Comparison of ENCODE assay signal across 23 cellular contexts in genomic region chr4:53608649-53609048, GRCh38. TPM values are rescaled to one million over a fixed set of nuclear protein-coding genes. Genes with fewer than 3 reads are reported as not detected.
A peak's percentile ranks its signal among the peaks of the same experiment; 100 is the strongest.
DNase-seq lines count a peak whose midpoint lies in the region; ATAC-seq and TF ChIP-seq lines count a peak whose summit lies in the region.
"Had no signal": no experiment of that assay in that cellular context is flagged by ENCODE, and none has a peak within 500 bp of the region (broad histone marks: within the 10 kb centered on the region; RNA-seq: fewer than 3 reads in every experiment).

No MANE protein-coding gene starts in this region.

- intact Hi-C loops in esophagus muscularis mucosa (cut with DNase I), result no loop called here
- intact Hi-C loops in sigmoid colon (cut with DNase I), result no loop called here

- H3K4me3 ChIP-seq in esophagus muscularis mucosa (no peak overlapping the region), sigmoid colon (no peak overlapping the region)
- H3K4me3 ChIP-seq: BLaER1, Peyer's patch had no signal

- DNase-seq in esophagus muscularis mucosa (ENCODE audit: extremely low spot score) (peak; percentile 50), EL (no peak), mucosa of gallbladder (ENCODE audit: low spot score) (no peak), sigmoid colon (no peak)
- DNase-seq: CD4-positive, alpha-beta memory T cell; DMS153; H9; Kasumi-1; MM.1S; NCI-H1092; NCI-H1436 treated with DMSO at 0.1 percent for 48 hours; NCI-H2029; NCI-H526 treated with DMSO at 0.1 percent for 48 hours; NK-92 treated with Interleukin-12 subunit alpha and Interleukin-12 subunit beta, amount 100 ng/mL, for 24 hours; Peyer's patch; SW 1271; T-helper 2 cell had no signal

- H3K36me3 ChIP-seq in esophagus muscularis mucosa, result no peaks in the 10 kb centered on the region
- no peaks in the 10 kb centered on the region for H3K36me3 ChIP-seq in sigmoid colon
- H3K36me3 ChIP-seq: BLaER1, Peyer's patch had no signal

- no peaks in the 10 kb centered on the region for H3K27me3 ChIP-seq in esophagus muscularis mucosa
- H3K27me3 ChIP-seq in sigmoid colon, result no peaks in the 10 kb centered on the region
- H3K27me3 ChIP-seq: BLaER1, Peyer's patch had no signal

- ATAC-seq in GM18858 (IDR thresholded peaks at IDR 0.05; ENCODE audit: unreplicated experiment) (peak; percentile 27), GM21390 (IDR thresholded peaks at IDR 0.05; ENCODE audit: unreplicated experiment) (peak; percentile 23), HG03432 (IDR thresholded peaks at IDR 0.05; ENCODE audit: unreplicated experiment) (peak; percentile 57)
- ATAC-seq: Right ventricle myocardium inferior had no signal

- TF ChIP-seq CTCF in esophagus muscularis mucosa (IDR thresholded peaks at IDR 0.05), result no peak
- TF ChIP-seq CTCF in sigmoid colon (IDR thresholded peaks at IDR 0.05), result no peak

- H3K9me3 ChIP-seq in esophagus muscularis mucosa (no peaks in the 10 kb centered on the region), sigmoid colon (peaks cover 0 to 5% (median 0%) of the 10 kb centered on the region in 4 donors)

- TF ChIP-seq EP300 in esophagus muscularis mucosa (IDR thresholded peaks at IDR 0.05) (no peak), sigmoid colon (IDR thresholded peaks at IDR 0.05) (no peak)

- TF ChIP-seq POLR2A in esophagus muscularis mucosa (IDR thresholded peaks at IDR 0.05; ENCODE audit: low read depth), result no peak
- TF ChIP-seq POLR2A in sigmoid colon (IDR thresholded peaks at IDR 0.05), result no peak

- no peaks in the 10 kb centered on the region for H3K4me1 ChIP-seq in esophagus muscularis mucosa
- no peaks in the 10 kb centered on the region for H3K4me1 ChIP-seq in sigmoid colon
- H3K4me1 ChIP-seq: BLaER1, Peyer's patch had no signal

- no peak overlapping the region for H3K27ac ChIP-seq in esophagus muscularis mucosa (replicated peaks in 1 of 4)
- H3K27ac ChIP-seq in sigmoid colon, result no peak overlapping the region
- H3K27ac ChIP-seq: BLaER1, Peyer's patch had no signal

- 94% methylated on average over 4 of the region's 4 CpGs for WGBS in esophagus muscularis mucosa
- 88 to 92% methylated on average over 4 of the region's 4 CpGs for WGBS in sigmoid colon, 2 donors

RNA-seq across cellular contexts. Expression of gene LNX1, which starts 17.4 kb away (rescaled TPM):
- 10 to 100 TPM in 1 of 4 donors, 1 to 10 TPM in 3; 5.8 to 14.7 (median 8.4) TPM for total RNA-seq in esophagus muscularis mucosa
- total RNA-seq in mucosa of gallbladder, result 32.1 TPM
- total RNA-seq in sigmoid colon, result 1 to 10 TPM; 2.3 to 4.6 (median 2.6) TPM
- polyA plus RNA-seq in sigmoid colon, result 1 to 10 TPM; 4.6 to 7.9 (median 4.8) TPM
- total RNA-seq: A673; CD4-positive, alpha-beta memory T cell had no signal
